In the genomic region with DNA sequence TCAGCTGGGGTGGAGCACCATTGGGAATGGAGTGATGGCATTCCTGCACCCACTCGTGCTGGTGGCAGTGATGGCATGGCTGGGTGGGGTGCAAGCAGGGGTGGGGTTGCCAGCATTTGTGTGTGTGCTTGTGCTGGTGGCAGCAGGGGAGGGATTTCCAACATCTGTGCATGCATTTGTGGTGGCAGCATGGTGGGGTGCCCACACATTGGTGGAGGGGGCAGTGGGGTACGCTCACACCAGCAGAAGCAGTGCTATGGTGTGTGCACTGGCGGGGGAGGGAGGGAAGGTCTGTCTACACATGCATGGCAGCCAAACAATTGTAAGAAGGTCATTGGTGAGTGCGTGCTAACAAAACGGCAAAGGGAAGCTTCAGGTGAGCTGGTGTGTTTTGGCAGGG, we compare ENCODE assay signal across 16 cellular contexts.
DNase-seq lines count a peak whose midpoint lies in the region; ATAC-seq and TF ChIP-seq lines count a peak whose summit lies in the region.
"Had no signal": no experiment of that assay in that cellular context is flagged by ENCODE, and none has a peak within 500 bp of the region (broad histone marks: within the 10 kb centered on the region; RNA-seq: fewer than 3 reads in every experiment).

No MANE protein-coding gene starts in this region.

- TF ChIP-seq CTCF in dorsolateral prefrontal cortex (IDR thresholded peaks at IDR 0.05 in 54 of 56, conservative IDR thresholded peaks at IDR 0.05 in 2 of 56; ENCODE audit: low read depth in 1 of 56, partially characterized antibody in 56 of 56) = no peak
- no peak for TF ChIP-seq CTCF in CD4-positive, alpha-beta T cell (IDR thresholded peaks at IDR 0.05)

- DNase-seq in dorsolateral prefrontal cortex (no peak), CD1c-positive myeloid dendritic cell (ENCODE audit: extremely low spot score) (no peak), cerebellar cortex (ENCODE audit: low spot score) (no peak)
- no peak for DNase-seq in CD4-positive, alpha-beta T cell
- DNase-seq: Calu3; CD4-positive, alpha-beta memory T cell; COR-L47; DMS53; DMS79 treated with DMSO at 0.1 percent for 48 hours; GF-D8; HFFc6 had no signal

- no peaks in the 10 kb centered on the region for H3K4me1 Mint-ChIP-seq in CD4-positive, alpha-beta T cell (ENCODE audit: low read depth)
- H3K4me1 Mint-ChIP-seq: CD4-positive, alpha-beta memory T cell had no signal

- H3K27me3 ChIP-seq in dorsolateral prefrontal cortex = no peaks in the 10 kb centered on the region
- H3K27me3 ChIP-seq in CD4-positive, alpha-beta T cell (ENCODE audit: control insufficient read depth, insufficient read depth, low read length) = no peaks in the 10 kb centered on the region

- no peaks in the 10 kb centered on the region for H3K9me3 Mint-ChIP-seq in CD4-positive, alpha-beta T cell
- H3K9me3 Mint-ChIP-seq: GM23338, HFFc6 had no signal

- CTCF ChIA-PET in CD4-positive, alpha-beta T cell (lab: Charles Lee) = no interaction called here

- H3K9me3 ChIP-seq in CD4-positive, alpha-beta T cell (ENCODE audit: control insufficient read depth, low read length) = no peaks in the 10 kb centered on the region
- H3K9me3 ChIP-seq: HAP-1 had no signal

- peak overlapping the region in 3 of 59 donors; percentile 2 to 30 (median 13) for H3K4me3 ChIP-seq in dorsolateral prefrontal cortex
- H3K4me3 ChIP-seq: GM23338, HAP-1 had no signal

- no peak overlapping the region for H3K4me3 Mint-ChIP-seq in CD4-positive, alpha-beta T cell
- H3K4me3 Mint-ChIP-seq: CD4-positive, alpha-beta memory T cell; GM23338; HFFc6 had no signal

- H3K27me3 Mint-ChIP-seq in CD4-positive, alpha-beta T cell = peaks cover 26% of the 10 kb centered on the region

- H3K27ac ChIP-seq in angular gyrus (ENCODE audit: low read depth, low read length) (peak overlapping the region; percentile 71), dorsolateral prefrontal cortex (peak overlapping the region in 47 of 59 donors; percentile 1 to 86 (median 67)), temporal lobe (ENCODE audit: low read depth, low read length) (peak overlapping the region; percentile 36)
- no peak overlapping the region for H3K27ac ChIP-seq in CD4-positive, alpha-beta T cell (ENCODE audit: low read depth, low read length)
- H3K27ac ChIP-seq: C4-2B had no signal

- ATAC-seq in CD4-positive, alpha-beta T cell (ENCODE audit: poor library complexity) = no peak
- ATAC-seq: GM23338 had no signal

- no peak overlapping the region for H3K27ac Mint-ChIP-seq in CD4-positive, alpha-beta T cell
- H3K27ac Mint-ChIP-seq: CD4-positive, alpha-beta memory T cell; GM23338; HFFc6 had no signal

- POLR2A ChIA-PET in CD4-positive, alpha-beta T cell (lab: Charles Lee) = no interaction called here

- intact Hi-C loops in dorsolateral prefrontal cortex (cut with DNase I) = no loop called here
- intact Hi-C loops in CD4-positive, alpha-beta T cell (cut with DNase I, micrococcal nuclease) = no loop called here

- no peaks in the 10 kb centered on the region for H3K36me3 Mint-ChIP-seq in CD4-positive, alpha-beta T cell (ENCODE audit: low read depth)
